22 cellular contexts compared by ENCODE assay signal in the genomic region with DNA sequence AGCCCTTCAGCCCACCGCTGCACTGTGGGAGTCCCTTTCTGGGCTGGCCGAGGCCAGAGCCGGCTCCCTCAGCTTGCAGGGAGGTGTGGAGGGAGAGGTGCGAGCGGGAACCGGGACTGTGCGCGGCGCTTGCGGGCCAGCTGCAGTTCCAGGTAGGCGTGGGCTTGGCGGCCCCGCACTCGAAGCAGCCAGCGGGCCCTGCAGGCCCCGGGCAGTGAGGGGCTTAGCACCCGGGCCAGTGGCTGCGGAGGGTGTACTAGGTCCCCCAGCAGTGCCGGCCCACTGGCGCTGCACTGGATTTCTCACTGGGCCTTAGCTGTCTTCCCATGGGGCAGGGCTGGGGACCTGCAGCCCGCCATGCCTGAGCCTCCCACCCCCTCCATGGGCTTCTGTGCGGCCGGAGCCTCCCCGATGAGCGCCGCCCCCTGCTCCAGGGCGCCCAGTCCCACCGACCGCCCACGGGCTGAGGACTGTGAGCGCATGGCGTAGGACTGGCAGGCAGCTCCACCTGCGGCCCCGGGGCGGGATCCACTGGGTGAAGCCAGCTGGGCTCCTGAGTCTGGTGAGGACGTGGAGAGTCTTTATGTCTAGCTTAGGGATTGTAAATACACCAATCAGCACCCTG. TPM values are rescaled to one million over a fixed set of nuclear protein-coding genes. Genes with fewer than 3 reads are reported as not detected.
"Had no signal": no experiment of that assay in that cellular context is flagged by ENCODE, and none has a peak within 500 bp of the region (broad histone marks: within the 10 kb centered on the region; RNA-seq: fewer than 3 reads in every experiment).

No MANE protein-coding gene starts in this region.

RNA-seq across cellular contexts. Expression of a gene that starts 10.5 kb away (rescaled TPM):
- total RNA-seq: cerebellum; colonic mucosa; endothelial cell of umbilical vein; esophagus muscularis mucosa; fibroblast of lung; foreskin keratinocyte; liver; mucosa of gallbladder; naive thymus-derived CD4-positive, alpha-beta T cell; osteocyte; sigmoid colon; skeletal muscle tissue; stomach; subcutaneous adipose tissue; temporal lobe; urinary bladder had no signal
- polyA plus RNA-seq: endothelial cell of umbilical vein; fibroblast of lung; foreskin keratinocyte; keratinocyte; liver; naive thymus-derived CD4-positive, alpha-beta T cell; sigmoid colon; urinary bladder had no signal

RNA-seq across cellular contexts. Expression of a gene that starts 37.2 kb away (rescaled TPM):
- total RNA-seq: cerebellum; colonic mucosa; endothelial cell of umbilical vein; epithelial cell of proximal tubule; fibroblast of lung; foreskin keratinocyte; heart left ventricle; liver; naive thymus-derived CD4-positive, alpha-beta T cell; osteocyte; psoas muscle; renal cortical epithelial cell; right cardiac atrium; sigmoid colon; skeletal muscle tissue; subcutaneous adipose tissue; temporal lobe; urinary bladder had no signal
- polyA plus RNA-seq: endothelial cell of umbilical vein; fibroblast of lung; foreskin keratinocyte; keratinocyte; naive thymus-derived CD4-positive, alpha-beta T cell; urinary bladder had no signal
